In genomic region chr5:78639811-78640210, GRCh38 we compare ENCODE assay signal across 1 cellular context.
TF ChIP-seq lines count a peak whose summit lies in the region.

No MANE protein-coding gene starts in this region.

TF ChIP-seq in SK-N-SH, 30 proteins besides CTCF, POLR2A, EP300 and RAD21 (continued from another document):
- no peak for TF ChIP-seq REST (IDR thresholded peaks at IDR 0.05; ENCODE audit: low read depth, low read length)
- TF ChIP-seq RXRA (IDR thresholded peaks at IDR 0.05; ENCODE audit: borderline replicate concordance, low read depth): no peak
- TF ChIP-seq PBX3 (IDR thresholded peaks at IDR 0.05): no peak
